In the genomic region with DNA sequence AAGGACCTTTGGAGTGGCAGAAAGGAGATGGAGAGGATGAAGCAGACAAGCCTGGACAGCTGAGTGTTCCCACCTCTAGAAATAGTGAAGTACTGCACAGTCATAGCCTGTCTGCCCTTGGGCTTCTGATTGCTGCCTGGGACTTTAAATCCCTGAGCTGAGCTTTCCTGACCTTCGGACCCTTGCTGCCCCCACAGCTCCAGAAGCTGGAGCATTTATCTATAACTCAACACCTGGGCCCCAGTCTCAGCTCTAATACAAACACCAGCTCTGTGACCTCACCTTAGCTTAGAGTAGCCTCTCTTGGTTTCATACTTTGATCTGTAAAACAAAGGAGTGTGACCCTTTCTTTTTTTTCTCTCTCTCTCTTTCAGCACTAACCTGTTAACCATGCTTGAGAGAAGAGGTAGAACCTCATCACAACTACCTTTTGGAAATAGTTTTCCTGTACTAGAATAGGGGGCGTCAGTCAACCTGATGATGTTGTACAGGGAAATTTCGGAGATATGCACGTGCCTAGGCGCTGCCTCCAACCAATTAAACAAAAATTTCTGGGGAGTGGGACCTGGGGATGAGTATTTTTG, we compare ENCODE assay signal across 1 cellular context.
TF ChIP-seq lines count a peak whose summit lies in the region.

No MANE protein-coding gene starts in this region.

TF ChIP-seq in HepG2, 621 proteins besides CTCF, POLR2A, EP300 and RAD21 (continued from another document and continues in another):
- TF ChIP-seq, protein P1, sequence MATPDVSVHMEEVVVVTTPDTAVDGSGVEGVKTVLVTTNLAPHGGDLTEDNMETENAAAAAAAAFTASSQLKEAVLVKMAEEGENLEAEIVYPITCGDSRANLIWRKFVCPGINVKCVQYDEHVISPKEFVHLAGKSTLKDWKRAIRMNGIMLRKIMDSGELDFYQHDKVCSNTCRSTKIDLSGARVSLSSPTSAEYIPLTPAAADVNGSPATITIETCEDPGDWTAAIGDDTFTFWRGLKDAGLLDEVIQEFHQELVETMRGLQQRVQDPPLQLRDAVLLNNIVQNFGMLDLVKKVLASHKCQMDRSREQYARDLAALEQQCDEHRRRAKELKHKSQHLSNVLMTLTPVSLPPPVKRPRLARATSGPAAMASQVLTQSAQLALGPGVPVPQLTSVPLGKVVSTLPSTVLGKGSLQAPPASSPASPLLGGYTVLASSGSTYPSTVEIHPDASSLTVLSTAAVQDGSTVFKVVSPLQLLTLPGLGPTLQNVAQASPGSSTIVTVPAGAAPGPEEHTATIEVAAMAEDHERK (CRISPR knock-in tag; IDR thresholded peaks at IDR 0.05; ENCODE audit: low read depth): no peak
- TF ChIP-seq, protein P2, sequence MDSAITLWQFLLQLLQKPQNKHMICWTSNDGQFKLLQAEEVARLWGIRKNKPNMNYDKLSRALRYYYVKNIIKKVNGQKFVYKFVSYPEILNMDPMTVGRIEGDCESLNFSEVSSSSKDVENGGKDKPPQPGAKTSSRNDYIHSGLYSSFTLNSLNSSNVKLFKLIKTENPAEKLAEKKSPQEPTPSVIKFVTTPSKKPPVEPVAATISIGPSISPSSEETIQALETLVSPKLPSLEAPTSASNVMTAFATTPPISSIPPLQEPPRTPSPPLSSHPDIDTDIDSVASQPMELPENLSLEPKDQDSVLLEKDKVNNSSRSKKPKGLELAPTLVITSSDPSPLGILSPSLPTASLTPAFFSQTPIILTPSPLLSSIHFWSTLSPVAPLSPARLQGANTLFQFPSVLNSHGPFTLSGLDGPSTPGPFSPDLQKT (CRISPR knock-in tag; IDR thresholded peaks at IDR 0.05; ENCODE audit: borderline replicate concordance): no peak
- TF ChIP-seq NRL (CRISPR knock-in tag; IDR thresholded peaks at IDR 0.05; ENCODE audit: borderline replicate concordance): no peak
- TF ChIP-seq TCF7 (IDR thresholded peaks at IDR 0.05; ENCODE audit: low read depth): peak; percentile 98
- TF ChIP-seq GZF1 (CRISPR knock-in tag; IDR thresholded peaks at IDR 0.05): peak; percentile 71; the same call in 1 of the 2 replicates
- no peak for TF ChIP-seq KLF15 (CRISPR knock-in tag; IDR thresholded peaks at IDR 0.05; ENCODE audit: borderline replicate concordance)
- no peak for TF ChIP-seq ZNF720 (CRISPR knock-in tag; IDR thresholded peaks at IDR 0.05)
- peak; percentile 82 for TF ChIP-seq DPF2 (CRISPR knock-in tag; IDR thresholded peaks at IDR 0.05; ENCODE audit: borderline replicate concordance, low read depth)
- peak; percentile 89; the same call in 1 of the 2 replicates for TF ChIP-seq ZNF350 (CRISPR knock-in tag; IDR thresholded peaks at IDR 0.05; ENCODE audit: borderline replicate concordance, low read depth)
- TF ChIP-seq, protein P3, sequence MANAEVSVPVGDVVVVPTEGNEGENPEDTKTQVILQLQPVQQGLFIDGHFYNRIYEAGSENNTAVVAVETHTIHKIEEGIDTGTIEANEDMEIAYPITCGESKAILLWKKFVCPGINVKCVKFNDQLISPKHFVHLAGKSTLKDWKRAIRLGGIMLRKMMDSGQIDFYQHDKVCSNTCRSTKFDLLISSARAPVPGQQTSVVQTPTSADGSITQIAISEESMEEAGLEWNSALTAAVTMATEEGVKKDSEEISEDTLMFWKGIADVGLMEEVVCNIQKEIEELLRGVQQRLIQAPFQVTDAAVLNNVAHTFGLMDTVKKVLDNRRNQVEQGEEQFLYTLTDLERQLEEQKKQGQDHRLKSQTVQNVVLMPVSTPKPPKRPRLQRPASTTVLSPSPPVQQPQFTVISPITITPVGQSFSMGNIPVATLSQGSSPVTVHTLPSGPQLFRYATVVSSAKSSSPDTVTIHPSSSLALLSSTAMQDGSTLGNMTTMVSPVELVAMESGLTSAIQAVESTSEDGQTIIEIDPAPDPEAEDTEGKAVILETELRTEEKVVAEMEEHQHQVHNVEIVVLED (CRISPR knock-in tag; IDR thresholded peaks at IDR 0.05; ENCODE audit: borderline replicate concordance): peak; percentile 65; the same call in 1 of the 2 replicates
- no peak for TF ChIP-seq XBP1 (CRISPR knock-in tag; IDR thresholded peaks at IDR 0.05)
- TF ChIP-seq ZMYM2 (CRISPR knock-in tag; IDR thresholded peaks at IDR 0.05): peak; percentile 93
- peak; percentile 90; the same call in 1 of the 2 replicates for TF ChIP-seq ELF3 (CRISPR knock-in tag; IDR thresholded peaks at IDR 0.05)
- peak; percentile 70; the same call in 1 of the 2 replicates for TF ChIP-seq ZNF816 (CRISPR knock-in tag; IDR thresholded peaks at IDR 0.05; ENCODE audit: borderline replicate concordance)
- no peak for TF ChIP-seq TCF12 (IDR thresholded peaks at IDR 0.05)
- peak; percentile 90 for TF ChIP-seq TCF12 (CRISPR knock-in tag; IDR thresholded peaks at IDR 0.05)
- TF ChIP-seq PHF21A (CRISPR knock-in tag; IDR thresholded peaks at IDR 0.05): peak; percentile 99
- TF ChIP-seq ERF (CRISPR knock-in tag; IDR thresholded peaks at IDR 0.05): peak; percentile 61; the same call in 1 of the 2 replicates
- TF ChIP-seq, protein P4, sequence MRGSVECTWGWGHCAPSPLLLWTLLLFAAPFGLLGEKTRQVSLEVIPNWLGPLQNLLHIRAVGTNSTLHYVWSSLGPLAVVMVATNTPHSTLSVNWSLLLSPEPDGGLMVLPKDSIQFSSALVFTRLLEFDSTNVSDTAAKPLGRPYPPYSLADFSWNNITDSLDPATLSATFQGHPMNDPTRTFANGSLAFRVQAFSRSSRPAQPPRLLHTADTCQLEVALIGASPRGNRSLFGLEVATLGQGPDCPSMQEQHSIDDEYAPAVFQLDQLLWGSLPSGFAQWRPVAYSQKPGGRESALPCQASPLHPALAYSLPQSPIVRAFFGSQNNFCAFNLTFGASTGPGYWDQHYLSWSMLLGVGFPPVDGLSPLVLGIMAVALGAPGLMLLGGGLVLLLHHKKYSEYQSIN (CRISPR knock-in tag; IDR thresholded peaks at IDR 0.05; ENCODE audit: borderline replicate concordance): no peak
- peak; percentile 91; the same call in 1 of the 2 replicates for TF ChIP-seq ZNF431 (CRISPR knock-in tag; IDR thresholded peaks at IDR 0.05; ENCODE audit: borderline replicate concordance, low read depth)
- TF ChIP-seq, protein P5, sequence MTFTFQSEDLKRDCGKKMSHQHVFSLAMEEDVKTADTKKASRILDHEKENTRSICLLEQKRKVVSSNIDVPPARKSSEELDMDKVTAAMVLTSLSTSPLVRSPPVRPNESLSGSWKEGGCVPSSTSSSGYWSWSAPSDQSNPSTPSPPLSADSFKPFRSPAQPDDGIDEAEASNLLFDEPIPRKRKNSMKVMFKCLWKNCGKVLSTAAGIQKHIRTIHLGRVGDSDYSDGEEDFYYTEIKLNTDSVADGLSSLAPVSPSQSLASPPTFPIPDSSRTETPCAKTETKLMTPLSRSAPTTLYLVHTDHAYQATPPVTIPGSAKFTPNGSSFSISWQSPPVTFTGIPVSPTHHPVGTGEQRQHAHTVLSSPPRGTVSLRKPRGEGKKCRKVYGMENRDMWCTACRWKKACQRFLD (CRISPR knock-in tag; IDR thresholded peaks at IDR 0.05; ENCODE audit: borderline replicate concordance): no peak
- TF ChIP-seq, protein P6, sequence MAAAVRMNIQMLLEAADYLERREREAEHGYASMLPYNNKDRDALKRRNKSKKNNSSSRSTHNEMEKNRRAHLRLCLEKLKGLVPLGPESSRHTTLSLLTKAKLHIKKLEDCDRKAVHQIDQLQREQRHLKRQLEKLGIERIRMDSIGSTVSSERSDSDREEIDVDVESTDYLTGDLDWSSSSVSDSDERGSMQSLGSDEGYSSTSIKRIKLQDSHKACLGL (CRISPR knock-in tag; IDR thresholded peaks at IDR 0.05): no peak
- no peak for TF ChIP-seq HMGA1 (CRISPR knock-in tag; conservative IDR thresholded peaks at IDR 0.05)
- no peak for TF ChIP-seq ZNF33A (CRISPR knock-in tag; IDR thresholded peaks at IDR 0.05; ENCODE audit: borderline replicate concordance)
- no peak for TF ChIP-seq ZNF17 (CRISPR knock-in tag; IDR thresholded peaks at IDR 0.05)
- TF ChIP-seq HHEX (CRISPR knock-in tag; IDR thresholded peaks at IDR 0.05): peak; percentile 76
- TF ChIP-seq ZNF7 (CRISPR knock-in tag; IDR thresholded peaks at IDR 0.05): no peak; the same call in 1 of the 2 replicates
- TF ChIP-seq, protein P7, sequence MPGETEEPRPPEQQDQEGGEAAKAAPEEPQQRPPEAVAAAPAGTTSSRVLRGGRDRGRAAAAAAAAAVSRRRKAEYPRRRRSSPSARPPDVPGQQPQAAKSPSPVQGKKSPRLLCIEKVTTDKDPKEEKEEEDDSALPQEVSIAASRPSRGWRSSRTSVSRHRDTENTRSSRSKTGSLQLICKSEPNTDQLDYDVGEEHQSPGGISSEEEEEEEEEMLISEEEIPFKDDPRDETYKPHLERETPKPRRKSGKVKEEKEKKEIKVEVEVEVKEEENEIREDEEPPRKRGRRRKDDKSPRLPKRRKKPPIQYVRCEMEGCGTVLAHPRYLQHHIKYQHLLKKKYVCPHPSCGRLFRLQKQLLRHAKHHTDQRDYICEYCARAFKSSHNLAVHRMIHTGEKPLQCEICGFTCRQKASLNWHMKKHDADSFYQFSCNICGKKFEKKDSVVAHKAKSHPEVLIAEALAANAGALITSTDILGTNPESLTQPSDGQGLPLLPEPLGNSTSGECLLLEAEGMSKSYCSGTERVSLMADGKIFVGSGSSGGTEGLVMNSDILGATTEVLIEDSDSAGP (CRISPR knock-in tag; IDR thresholded peaks at IDR 0.05; ENCODE audit: borderline replicate concordance): peak; percentile 99
- TF ChIP-seq ZNF235 (CRISPR knock-in tag; IDR thresholded peaks at IDR 0.05; ENCODE audit: borderline replicate concordance): no peak
- TF ChIP-seq ZNF143 (CRISPR knock-in tag; IDR thresholded peaks at IDR 0.05): no peak
- TF ChIP-seq ZNF224 (CRISPR knock-in tag; IDR thresholded peaks at IDR 0.05): no peak
- 0 out of 2 replicates have a peak, but pooled peaks have one; percentile 21 for TF ChIP-seq BHLHE40 (IDR thresholded peaks at IDR 0.05; ENCODE audit: low read length)
- TF ChIP-seq YY1 (IDR thresholded peaks at IDR 0.05; ENCODE audit: insufficient read depth, insufficient replicate concordance, low read depth, low read length): peak; percentile 38
- peak; percentile 82; the same call in 1 of the 2 replicates for TF ChIP-seq ZNF430 (CRISPR knock-in tag; IDR thresholded peaks at IDR 0.05)
- no peak for TF ChIP-seq GPN1 (CRISPR knock-in tag; IDR thresholded peaks at IDR 0.05; ENCODE audit: borderline replicate concordance)
- TF ChIP-seq MTF2 (CRISPR knock-in tag; IDR thresholded peaks at IDR 0.05; ENCODE audit: borderline replicate concordance): no peak
- TF ChIP-seq XRCC5 (optimal IDR thresholded peaks at IDR 0.05; ENCODE audit: low read length): peak; percentile 75
- TF ChIP-seq KLF13 (CRISPR knock-in tag; IDR thresholded peaks at IDR 0.05): no peak
- TF ChIP-seq, protein P8, sequence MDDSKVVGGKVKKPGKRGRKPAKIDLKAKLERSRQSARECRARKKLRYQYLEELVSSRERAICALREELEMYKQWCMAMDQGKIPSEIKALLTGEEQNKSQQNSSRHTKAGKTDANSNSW (CRISPR knock-in tag; IDR thresholded peaks at IDR 0.05; ENCODE audit: borderline replicate concordance): no peak
- TF ChIP-seq FOXO1 (CRISPR knock-in tag; IDR thresholded peaks at IDR 0.05): peak; percentile 87
- peak; percentile 52; the same call in 1 of the 2 replicates for TF ChIP-seq TCF7L2 (IDR thresholded peaks at IDR 0.05; ENCODE audit: low read depth, low read length)
- TF ChIP-seq REPIN1 (CRISPR knock-in tag; IDR thresholded peaks at IDR 0.05; ENCODE audit: borderline replicate concordance, low read depth): peak; percentile 96
- no peak for TF ChIP-seq MXD4 (CRISPR knock-in tag; IDR thresholded peaks at IDR 0.05)
- no peak for TF ChIP-seq PHF8 (CRISPR knock-in tag; IDR thresholded peaks at IDR 0.05)
- TF ChIP-seq ZNF709 (CRISPR knock-in tag; IDR thresholded peaks at IDR 0.05): no peak
- TF ChIP-seq, protein P9, sequence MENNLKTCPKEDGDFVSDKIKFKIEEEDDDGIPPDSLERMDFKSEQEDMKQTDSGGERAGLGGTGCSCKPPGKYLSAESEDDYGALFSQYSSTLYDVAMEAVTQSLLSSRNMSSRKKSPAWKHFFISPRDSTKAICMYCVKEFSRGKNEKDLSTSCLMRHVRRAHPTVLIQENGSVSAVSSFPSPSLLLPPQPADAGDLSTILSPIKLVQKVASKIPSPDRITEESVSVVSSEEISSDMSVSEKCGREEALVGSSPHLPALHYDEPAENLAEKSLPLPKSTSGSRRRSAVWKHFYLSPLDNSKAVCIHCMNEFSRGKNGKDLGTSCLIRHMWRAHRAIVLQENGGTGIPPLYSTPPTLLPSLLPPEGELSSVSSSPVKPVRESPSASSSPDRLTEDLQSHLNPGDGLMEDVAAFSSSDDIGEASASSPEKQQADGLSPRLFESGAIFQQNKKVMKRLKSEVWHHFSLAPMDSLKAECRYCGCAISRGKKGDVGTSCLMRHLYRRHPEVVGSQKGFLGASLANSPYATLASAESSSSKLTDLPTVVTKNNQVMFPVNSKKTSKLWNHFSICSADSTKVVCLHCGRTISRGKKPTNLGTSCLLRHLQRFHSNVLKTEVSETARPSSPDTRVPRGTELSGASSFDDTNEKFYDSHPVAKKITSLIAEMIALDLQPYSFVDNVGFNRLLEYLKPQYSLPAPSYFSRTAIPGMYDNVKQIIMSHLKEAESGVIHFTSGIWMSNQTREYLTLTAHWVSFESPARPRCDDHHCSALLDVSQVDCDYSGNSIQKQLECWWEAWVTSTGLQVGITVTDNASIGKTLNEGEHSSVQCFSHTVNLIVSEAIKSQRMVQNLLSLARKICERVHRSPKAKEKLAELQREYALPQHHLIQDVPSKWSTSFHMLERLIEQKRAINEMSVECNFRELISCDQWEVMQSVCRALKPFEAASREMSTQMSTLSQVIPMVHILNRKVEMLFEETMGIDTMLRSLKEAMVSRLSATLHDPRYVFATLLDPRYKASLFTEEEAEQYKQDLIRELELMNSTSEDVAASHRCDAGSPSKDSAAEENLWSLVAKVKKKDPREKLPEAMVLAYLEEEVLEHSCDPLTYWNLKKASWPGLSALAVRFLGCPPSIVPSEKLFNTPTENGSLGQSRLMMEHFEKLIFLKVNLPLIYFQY (CRISPR knock-in tag; IDR thresholded peaks at IDR 0.05; ENCODE audit: borderline replicate concordance): peak; percentile 82; the same call in 1 of the 2 replicates
- TF ChIP-seq ZKSCAN5 (CRISPR knock-in tag; IDR thresholded peaks at IDR 0.05): no peak; the same call in 1 of the 2 replicates
- TF ChIP-seq, protein P10, sequence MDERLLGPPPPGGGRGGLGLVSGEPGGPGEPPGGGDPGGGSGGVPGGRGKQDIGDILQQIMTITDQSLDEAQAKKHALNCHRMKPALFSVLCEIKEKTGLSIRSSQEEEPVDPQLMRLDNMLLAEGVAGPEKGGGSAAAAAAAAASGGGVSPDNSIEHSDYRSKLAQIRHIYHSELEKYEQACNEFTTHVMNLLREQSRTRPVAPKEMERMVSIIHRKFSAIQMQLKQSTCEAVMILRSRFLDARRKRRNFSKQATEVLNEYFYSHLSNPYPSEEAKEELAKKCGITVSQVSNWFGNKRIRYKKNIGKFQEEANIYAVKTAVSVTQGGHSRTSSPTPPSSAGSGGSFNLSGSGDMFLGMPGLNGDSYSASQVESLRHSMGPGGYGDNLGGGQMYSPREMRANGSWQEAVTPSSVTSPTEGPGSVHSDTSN (CRISPR knock-in tag; IDR thresholded peaks at IDR 0.05): no peak
- TF ChIP-seq IRF2 (CRISPR knock-in tag; IDR thresholded peaks at IDR 0.05): no peak
- peak; percentile 48 for TF ChIP-seq ZNF121 (CRISPR knock-in tag; IDR thresholded peaks at IDR 0.05)
- 0 out of 2 replicates have a peak, but pooled peaks have one; percentile 25 for TF ChIP-seq ZSCAN20 (CRISPR knock-in tag; IDR thresholded peaks at IDR 0.05; ENCODE audit: borderline replicate concordance)
